9 cellular contexts compared by ENCODE assay signal in the genomic region with DNA sequence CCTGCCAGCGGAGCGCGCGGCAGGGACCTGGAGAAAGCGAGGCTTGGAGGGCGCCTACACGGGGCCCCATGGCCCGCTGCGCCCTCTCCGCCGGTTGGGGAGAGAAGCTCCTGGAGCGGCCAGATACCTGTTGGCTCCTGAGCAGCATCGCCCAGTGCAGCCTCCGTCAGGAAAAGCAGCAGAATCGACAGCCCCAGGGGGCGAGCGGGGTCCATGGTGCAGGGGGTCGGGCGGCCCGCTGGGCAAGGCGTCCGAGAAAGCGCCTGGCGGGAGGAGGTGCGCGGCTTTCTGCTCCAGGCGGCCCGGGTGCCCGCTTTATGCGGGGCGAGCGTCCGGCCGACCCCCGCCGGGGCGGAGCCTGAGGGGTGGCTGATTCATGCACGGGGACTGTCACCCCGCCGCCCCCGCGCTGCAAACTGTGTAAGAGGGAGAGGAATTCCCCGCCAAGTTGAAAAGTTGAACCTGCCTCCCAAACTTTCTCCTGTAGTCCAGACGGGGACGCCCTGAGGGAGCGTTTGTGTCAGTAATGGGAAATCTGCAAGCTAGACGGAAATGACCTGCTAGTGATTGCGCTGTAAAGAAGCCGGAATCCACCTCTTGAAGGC. TPM values are rescaled to one million over a fixed set of nuclear protein-coding genes. Genes with fewer than 3 reads are reported as not detected.
A peak's percentile ranks its signal among the peaks of the same experiment; 100 is the strongest.
DNase-seq lines count a peak whose midpoint lies in the region; ATAC-seq, FAIRE-seq and TF ChIP-seq lines count a peak whose summit lies in the region.
"Had no signal": no experiment of that assay in that cellular context is flagged by ENCODE, and none has a peak within 500 bp of the region (broad histone marks: within the 10 kb centered on the region; RNA-seq: fewer than 3 reads in every experiment).

A gene with protein sequence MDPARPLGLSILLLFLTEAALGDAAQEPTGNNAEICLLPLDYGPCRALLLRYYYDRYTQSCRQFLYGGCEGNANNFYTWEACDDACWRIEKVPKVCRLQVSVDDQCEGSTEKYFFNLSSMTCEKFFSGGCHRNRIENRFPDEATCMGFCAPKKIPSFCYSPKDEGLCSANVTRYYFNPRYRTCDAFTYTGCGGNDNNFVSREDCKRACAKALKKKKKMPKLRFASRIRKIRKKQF (minus strand): TSS at position 290 of the 605 bp plus-strand sequence. CDS start 75 bp downstream, at position 215.

- peaks cover 48% of the 10 kb centered on the region for H3K27me3 Mint-ChIP-seq in T-helper 1 cell treated with Interleukin-12 subunit alpha and Interleukin-12 subunit beta and Interleukin-4 antibody, amounts not matched to agents 30 μg/mL and 1 μg/mL, for 36 hours (ENCODE audit: low read depth)
- H3K27me3 Mint-ChIP-seq in activated CD8-positive, alpha-beta T cell treated with anti-CD3 and anti-CD28 coated beads, Interleukin-2, amount 10 ng/mL, durations not matched to agents 7 days and 5 days (ENCODE audit: low read depth), result peaks cover 38% of the 10 kb centered on the region
- peaks cover 59% of the 10 kb centered on the region for H3K27me3 Mint-ChIP-seq in CD4-positive, alpha-beta T cell

- CTCF ChIA-PET in activated CD8-positive, alpha-beta T cell treated with anti-CD3 and anti-CD28 coated beads, Interleukin-2, amount 10 ng/mL, durations not matched to agents 7 days and 5 days (lab: Charles Lee), result no interaction called here
- CTCF ChIA-PET in CD4-positive, alpha-beta T cell (lab: Charles Lee), result no interaction called here

- no peaks in the 10 kb centered on the region for H3K9me3 Mint-ChIP-seq in T-helper 1 cell treated with Interleukin-12 subunit alpha and Interleukin-12 subunit beta and Interleukin-4 antibody, amounts not matched to agents 30 μg/mL and 1 μg/mL, for 36 hours
- no peaks in the 10 kb centered on the region for H3K9me3 Mint-ChIP-seq in activated CD8-positive, alpha-beta T cell treated with anti-CD3 and anti-CD28 coated beads, Interleukin-2, amount 10 ng/mL, durations not matched to agents 7 days and 5 days (ENCODE audit: insufficient read depth)
- no peaks in the 10 kb centered on the region for H3K9me3 Mint-ChIP-seq in CD4-positive, alpha-beta T cell

- no peaks in the 10 kb centered on the region for H3K36me3 ChIP-seq in parathyroid adenoma (ENCODE audit: control insufficient read depth, insufficient read depth, low read length)

- POLR2A ChIA-PET in activated CD8-positive, alpha-beta T cell treated with anti-CD3 and anti-CD28 coated beads, Interleukin-2, amount 10 ng/mL, durations not matched to agents 7 days and 5 days (lab: Charles Lee), result no interaction called here
- POLR2A ChIA-PET in CD4-positive, alpha-beta T cell (lab: Charles Lee), result no interaction called here

- peaks cover 5% of the 10 kb centered on the region for H3K4me1 Mint-ChIP-seq in T-helper 1 cell treated with Interleukin-12 subunit alpha and Interleukin-12 subunit beta and Interleukin-4 antibody, amounts not matched to agents 30 μg/mL and 1 μg/mL, for 36 hours (ENCODE audit: low read depth)
- peaks cover 8% of the 10 kb centered on the region for H3K4me1 Mint-ChIP-seq in activated CD8-positive, alpha-beta T cell treated with anti-CD3 and anti-CD28 coated beads, Interleukin-2, amount 10 ng/mL, durations not matched to agents 7 days and 5 days (ENCODE audit: low read depth)
- H3K4me1 Mint-ChIP-seq in CD4-positive, alpha-beta T cell (ENCODE audit: low read depth), result peaks cover 9% of the 10 kb centered on the region

- TF ChIP-seq POLR2A in GM12892 (IDR thresholded peaks at IDR 0.05; ENCODE audit: low read depth, low read length), result no peak

- H3K4me3 ChIP-seq in parathyroid adenoma (ENCODE audit: low read depth, low read length), result peak within 1 kb of the TSS; percentile 41

- no peak within 1 kb of the TSS for H3K27ac Mint-ChIP-seq in T-helper 1 cell treated with Interleukin-12 subunit alpha and Interleukin-12 subunit beta and Interleukin-4 antibody, amounts not matched to agents 30 μg/mL and 1 μg/mL, for 36 hours
- no peak within 1 kb of the TSS for H3K27ac Mint-ChIP-seq in activated CD8-positive, alpha-beta T cell treated with anti-CD3 and anti-CD28 coated beads, Interleukin-2, amount 10 ng/mL, durations not matched to agents 7 days and 5 days
- no peak within 1 kb of the TSS for H3K27ac Mint-ChIP-seq in CD4-positive, alpha-beta T cell

- no peaks in the 10 kb centered on the region for H3K79me2 ChIP-seq in parathyroid adenoma

- H3K9ac ChIP-seq in parathyroid adenoma, result no peak within 1 kb of the TSS

- FAIRE-seq in GM12892 (lab: Jason Lieb, UNC), result no peak
- FAIRE-seq: G401.6 had no signal

- H3K36me3 Mint-ChIP-seq in T-helper 1 cell treated with Interleukin-12 subunit alpha and Interleukin-12 subunit beta and Interleukin-4 antibody, amounts not matched to agents 30 μg/mL and 1 μg/mL, for 36 hours (ENCODE audit: low read depth), result peaks cover 2% of the 10 kb centered on the region
- no peaks in the 10 kb centered on the region for H3K36me3 Mint-ChIP-seq in activated CD8-positive, alpha-beta T cell treated with anti-CD3 and anti-CD28 coated beads, Interleukin-2, amount 10 ng/mL, durations not matched to agents 7 days and 5 days (ENCODE audit: low read depth)
- no peaks in the 10 kb centered on the region for H3K36me3 Mint-ChIP-seq in CD4-positive, alpha-beta T cell (ENCODE audit: low read depth)

- H3K27ac ChIP-seq in parathyroid adenoma, result no peak within 1 kb of the TSS
- H3K27ac ChIP-seq in CD4-positive, alpha-beta T cell (ENCODE audit: low read depth, low read length), result no peak within 1 kb of the TSS

- H3K4me2 ChIP-seq in parathyroid adenoma (ENCODE audit: low read length), result peak within 1 kb of the TSS; percentile 54

- H3K9me3 ChIP-seq in parathyroid adenoma (ENCODE audit: control insufficient read depth, low read length), result no peaks in the 10 kb centered on the region
- no peaks in the 10 kb centered on the region for H3K9me3 ChIP-seq in CD4-positive, alpha-beta T cell (ENCODE audit: control insufficient read depth, low read length)

- peak within 1 kb of the TSS; percentile 70 for H3K4me3 Mint-ChIP-seq in T-helper 1 cell treated with Interleukin-12 subunit alpha and Interleukin-12 subunit beta and Interleukin-4 antibody, amounts not matched to agents 30 μg/mL and 1 μg/mL, for 36 hours
- H3K4me3 Mint-ChIP-seq in activated CD8-positive, alpha-beta T cell treated with anti-CD3 and anti-CD28 coated beads, Interleukin-2, amount 10 ng/mL, durations not matched to agents 7 days and 5 days, result peak within 1 kb of the TSS; percentile 58
- no peak within 1 kb of the TSS for H3K4me3 Mint-ChIP-seq in CD4-positive, alpha-beta T cell

- TF ChIP-seq CTCF in parathyroid adenoma (IDR thresholded peaks at IDR 0.05), result no peak
- TF ChIP-seq CTCF in CD4-positive, alpha-beta T cell (IDR thresholded peaks at IDR 0.05), result no peak

- no peaks in the 10 kb centered on the region for H3K4me1 ChIP-seq in parathyroid adenoma

- intact Hi-C loops in Right ventricle myocardium superior (cut with DNase I), result no loop called here
- intact Hi-C loops in CD4-positive, alpha-beta T cell (cut with DNase I, micrococcal nuclease), result no loop called here

- ATAC-seq in HG03064 (IDR thresholded peaks at IDR 0.05; ENCODE audit: low read depth, unreplicated experiment), result peak; percentile 32
- ATAC-seq in activated CD8-positive, alpha-beta T cell treated with anti-CD3 and anti-CD28 coated beads, Interleukin-2, amount 10 ng/mL, durations not matched to agents 7 days and 5 days, result peak; percentile 57
- peak; percentile 58 for ATAC-seq in Right ventricle myocardium superior (ENCODE audit: poor library complexity)
- ATAC-seq in CD4-positive, alpha-beta T cell (ENCODE audit: poor library complexity), result no peak

- no peak for DNase-seq in T-helper 1 cell
- DNase-seq in activated CD8-positive, alpha-beta T cell treated with anti-CD3 and anti-CD28 coated beads, Interleukin-2, amount 10 ng/mL, durations not matched to agents 7 days and 5 days, result peak; percentile 21
- peak; percentile 37 for DNase-seq in Right ventricle myocardium superior
- DNase-seq in GM12892 (ENCODE audit: insufficient read length), result no peak
- DNase-seq in CD4-positive, alpha-beta T cell, result no peak

- peak within 1 kb of the TSS; percentile 13 for H2AFZ ChIP-seq in parathyroid adenoma

- H3K27me3 ChIP-seq in parathyroid adenoma (ENCODE audit: control insufficient read depth, insufficient read depth, low read length), result no peaks in the 10 kb centered on the region
- peaks cover 12% of the 10 kb centered on the region for H3K27me3 ChIP-seq in CD4-positive, alpha-beta T cell (ENCODE audit: control insufficient read depth, insufficient read depth, low read length)

RNA-seq across cellular contexts. Expression of the gene that starts here (rescaled TPM):
- total RNA-seq in activated CD8-positive, alpha-beta T cell treated with anti-CD3 and anti-CD28 coated beads, Interleukin-2, amount 10 ng/mL, durations not matched to agents 7 days and 5 days, result not detected
- 1.3 TPM for total RNA-seq in Right ventricle myocardium superior
- 0.51 TPM for polyA plus RNA-seq in GM12892 (2012; ENCODE audit: missing spikeins)
- not detected for total RNA-seq in CD4-positive, alpha-beta T cell

Comparison
In these comparisons a context has a peak if more than half of its experiments do, and no peak if none do; other contexts are left out.
1. Peak in DNase-seq and ATAC-seq in activated CD8-positive, alpha-beta T cell treated with anti-CD3 and anti-CD28 coated beads, Interleukin-2, amount 10 ng/mL, durations not matched to agents 7 days and 5 days; RNA of the gene not detected or under 1 TPM.